1 cellular context compared by ENCODE assay signal in genomic region chr1:91575909-91576519, GRCh38.
TF ChIP-seq lines count a peak whose summit lies in the region.

No MANE protein-coding gene starts in this region.

TF ChIP-seq in GM23338, 12 proteins besides CTCF, POLR2A, EP300 and RAD21 (continued from another document):
- TF ChIP-seq ZNF462 (CRISPR knock-in tag; IDR thresholded peaks at IDR 0.05) = no peak
- TF ChIP-seq REST (IDR thresholded peaks at IDR 0.05; ENCODE audit: unreplicated experiment) = no peak
- TF ChIP-seq EZH2phosphoT487 (IDR thresholded peaks at IDR 0.05; ENCODE audit: unreplicated experiment) = no peak
- no peak for TF ChIP-seq POLR2AphosphoS5 (IDR thresholded peaks at IDR 0.05; ENCODE audit: low read depth)
- TF ChIP-seq NANOG (IDR thresholded peaks at IDR 0.05; ENCODE audit: borderline replicate concordance) = no peak
TF ChIP-seq in GM23338: peak in this region for 0.
